Comparison of ENCODE assay signal across 1 cellular context in the genomic region with DNA sequence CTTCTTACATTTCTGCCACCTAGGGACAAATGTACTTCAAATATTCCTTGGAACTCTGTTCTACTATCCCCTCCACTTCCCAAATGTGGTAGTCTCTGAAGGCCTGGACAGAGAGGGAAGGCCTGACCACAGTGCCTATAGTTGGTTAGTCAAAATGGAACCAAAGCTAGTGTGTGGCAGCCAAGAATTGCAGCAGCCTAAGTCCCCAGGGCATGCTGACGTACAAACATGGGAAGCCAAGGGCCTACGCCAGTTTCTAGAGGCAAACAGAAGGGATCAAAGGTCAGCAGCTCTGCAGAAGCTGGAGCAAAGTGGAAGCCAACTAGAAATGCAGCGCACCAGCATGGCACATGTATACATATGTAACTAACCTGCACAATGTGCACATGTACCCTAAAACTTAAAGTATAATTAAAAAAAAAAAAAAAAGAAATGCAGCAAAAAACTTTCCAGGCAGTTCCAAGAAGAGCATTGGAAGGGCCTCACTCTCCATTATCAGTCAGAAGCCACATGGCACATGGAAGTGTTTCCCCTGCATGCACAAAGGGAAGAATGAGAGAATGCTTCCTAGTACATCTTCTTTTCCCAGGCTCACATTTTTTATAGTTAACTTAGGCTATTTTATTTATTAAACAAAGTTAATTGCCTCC.
TF ChIP-seq lines count a peak whose summit lies in the region.

No MANE protein-coding gene starts in this region.

TF ChIP-seq in K562, 482 proteins besides CTCF, POLR2A, EP300 and RAD21 (continued from another document):
- TF ChIP-seq, protein P1, sequence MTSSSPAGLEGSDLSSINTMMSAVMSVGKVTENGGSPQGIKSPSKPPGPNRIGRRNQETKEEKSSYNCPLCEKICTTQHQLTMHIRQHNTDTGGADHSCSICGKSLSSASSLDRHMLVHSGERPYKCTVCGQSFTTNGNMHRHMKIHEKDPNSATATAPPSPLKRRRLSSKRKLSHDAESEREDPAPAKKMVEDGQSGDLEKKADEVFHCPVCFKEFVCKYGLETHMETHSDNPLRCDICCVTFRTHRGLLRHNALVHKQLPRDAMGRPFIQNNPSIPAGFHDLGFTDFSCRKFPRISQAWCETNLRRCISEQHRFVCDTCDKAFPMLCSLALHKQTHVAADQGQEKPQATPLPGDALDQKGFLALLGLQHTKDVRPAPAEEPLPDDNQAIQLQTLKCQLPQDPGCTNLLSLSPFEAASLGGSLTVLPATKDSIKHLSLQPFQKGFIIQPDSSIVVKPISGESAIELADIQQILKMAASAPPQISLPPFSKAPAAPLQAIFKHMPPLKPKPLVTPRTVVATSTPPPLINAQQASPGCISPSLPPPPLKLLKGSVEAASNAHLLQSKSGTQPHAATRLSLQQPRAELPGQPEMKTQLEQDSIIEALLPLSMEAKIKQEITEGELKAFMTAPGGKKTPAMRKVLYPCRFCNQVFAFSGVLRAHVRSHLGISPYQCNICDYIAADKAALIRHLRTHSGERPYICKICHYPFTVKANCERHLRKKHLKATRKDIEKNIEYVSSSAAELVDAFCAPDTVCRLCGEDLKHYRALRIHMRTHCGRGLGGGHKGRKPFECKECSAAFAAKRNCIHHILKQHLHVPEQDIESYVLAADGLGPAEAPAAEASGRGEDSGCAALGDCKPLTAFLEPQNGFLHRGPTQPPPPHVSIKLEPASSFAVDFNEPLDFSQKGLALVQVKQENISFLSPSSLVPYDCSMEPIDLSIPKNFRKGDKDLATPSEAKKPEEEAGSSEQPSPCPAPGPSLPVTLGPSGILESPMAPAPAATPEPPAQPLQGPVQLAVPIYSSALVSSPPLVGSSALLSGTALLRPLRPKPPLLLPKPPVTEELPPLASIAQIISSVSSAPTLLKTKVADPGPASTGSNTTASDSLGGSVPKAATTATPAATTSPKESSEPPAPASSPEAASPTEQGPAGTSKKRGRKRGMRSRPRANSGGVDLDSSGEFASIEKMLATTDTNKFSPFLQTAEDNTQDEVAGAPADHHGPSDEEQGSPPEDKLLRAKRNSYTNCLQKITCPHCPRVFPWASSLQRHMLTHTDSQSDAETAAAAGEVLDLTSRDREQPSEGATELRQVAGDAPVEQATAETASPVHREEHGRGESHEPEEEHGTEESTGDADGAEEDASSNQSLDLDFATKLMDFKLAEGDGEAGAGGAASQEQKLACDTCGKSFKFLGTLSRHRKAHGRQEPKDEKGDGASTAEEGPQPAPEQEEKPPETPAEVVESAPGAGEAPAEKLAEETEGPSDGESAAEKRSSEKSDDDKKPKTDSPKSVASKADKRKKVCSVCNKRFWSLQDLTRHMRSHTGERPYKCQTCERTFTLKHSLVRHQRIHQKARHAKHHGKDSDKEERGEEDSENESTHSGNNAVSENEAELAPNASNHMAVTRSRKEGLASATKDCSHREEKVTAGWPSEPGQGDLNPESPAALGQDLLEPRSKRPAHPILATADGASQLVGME (CRISPR knock-in tag; IDR thresholded peaks at IDR 0.05) = no peak
- TF ChIP-seq ZNF551 (CRISPR knock-in tag; IDR thresholded peaks at IDR 0.05) = no peak
- no peak for TF ChIP-seq RNF2 (IDR thresholded peaks at IDR 0.05)
- TF ChIP-seq SNIP1 (IDR thresholded peaks at IDR 0.05; ENCODE audit: low read depth) = no peak
- 0 out of 2 replicates have a peak, but pooled peaks have one; percentile 7 for TF ChIP-seq TCF3 (CRISPR knock-in tag; IDR thresholded peaks at IDR 0.05)
- TF ChIP-seq NR2C2 (CRISPR knock-in tag; IDR thresholded peaks at IDR 0.05) = no peak
- peak; percentile 57; the same call in 1 of the 2 replicates for TF ChIP-seq NR2C2 (tag; IDR thresholded peaks at IDR 0.05)
- TF ChIP-seq RFX7 (CRISPR knock-in tag; IDR thresholded peaks at IDR 0.05) = no peak
- TF ChIP-seq ZNF583 (CRISPR knock-in tag; IDR thresholded peaks at IDR 0.05) = no peak
- TF ChIP-seq L3MBTL2 (IDR thresholded peaks at IDR 0.05) = no peak
- TF ChIP-seq, protein P2, sequence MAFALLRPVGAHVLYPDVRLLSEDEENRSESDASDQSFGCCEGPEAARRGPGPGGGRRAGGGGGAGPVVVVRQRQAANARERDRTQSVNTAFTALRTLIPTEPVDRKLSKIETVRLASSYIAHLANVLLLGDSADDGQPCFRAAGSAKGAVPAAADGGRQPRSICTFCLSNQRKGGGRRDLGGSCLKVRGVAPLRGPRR (CRISPR knock-in tag; IDR thresholded peaks at IDR 0.05) = no peak
- no peak for TF ChIP-seq ZNF57 (CRISPR knock-in tag; IDR thresholded peaks at IDR 0.05)
- TF ChIP-seq, protein P3, sequence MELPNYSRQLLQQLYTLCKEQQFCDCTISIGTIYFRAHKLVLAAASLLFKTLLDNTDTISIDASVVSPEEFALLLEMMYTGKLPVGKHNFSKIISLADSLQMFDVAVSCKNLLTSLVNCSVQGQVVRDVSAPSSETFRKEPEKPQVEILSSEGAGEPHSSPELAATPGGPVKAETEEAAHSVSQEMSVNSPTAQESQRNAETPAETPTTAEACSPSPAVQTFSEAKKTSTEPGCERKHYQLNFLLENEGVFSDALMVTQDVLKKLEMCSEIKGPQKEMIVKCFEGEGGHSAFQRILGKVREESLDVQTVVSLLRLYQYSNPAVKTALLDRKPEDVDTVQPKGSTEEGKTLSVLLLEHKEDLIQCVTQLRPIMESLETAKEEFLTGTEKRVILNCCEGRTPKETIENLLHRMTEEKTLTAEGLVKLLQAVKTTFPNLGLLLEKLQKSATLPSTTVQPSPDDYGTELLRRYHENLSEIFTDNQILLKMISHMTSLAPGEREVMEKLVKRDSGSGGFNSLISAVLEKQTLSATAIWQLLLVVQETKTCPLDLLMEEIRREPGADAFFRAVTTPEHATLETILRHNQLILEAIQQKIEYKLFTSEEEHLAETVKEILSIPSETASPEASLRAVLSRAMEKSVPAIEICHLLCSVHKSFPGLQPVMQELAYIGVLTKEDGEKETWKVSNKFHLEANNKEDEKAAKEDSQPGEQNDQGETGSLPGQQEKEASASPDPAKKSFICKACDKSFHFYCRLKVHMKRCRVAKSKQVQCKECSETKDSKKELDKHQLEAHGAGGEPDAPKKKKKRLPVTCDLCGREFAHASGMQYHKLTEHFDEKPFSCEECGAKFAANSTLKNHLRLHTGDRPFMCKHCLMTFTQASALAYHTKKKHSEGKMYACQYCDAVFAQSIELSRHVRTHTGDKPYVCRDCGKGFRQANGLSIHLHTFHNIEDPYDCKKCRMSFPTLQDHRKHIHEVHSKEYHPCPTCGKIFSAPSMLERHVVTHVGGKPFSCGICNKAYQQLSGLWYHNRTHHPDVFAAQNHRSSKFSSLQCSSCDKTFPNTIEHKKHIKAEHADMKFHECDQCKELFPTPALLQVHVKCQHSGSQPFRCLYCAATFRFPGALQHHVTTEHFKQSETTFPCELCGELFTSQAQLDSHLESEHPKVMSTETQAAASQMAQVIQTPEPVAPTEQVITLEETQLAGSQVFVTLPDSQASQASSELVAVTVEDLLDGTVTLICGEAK (IDR thresholded peaks at IDR 0.05) = no peak
- TF ChIP-seq, protein P3 (CRISPR knock-in tag; IDR thresholded peaks at IDR 0.05) = no peak
- TF ChIP-seq ZBTB1 (CRISPR knock-in tag; IDR thresholded peaks at IDR 0.05; ENCODE audit: borderline replicate concordance, low read depth) = no peak
- TF ChIP-seq, protein P4, sequence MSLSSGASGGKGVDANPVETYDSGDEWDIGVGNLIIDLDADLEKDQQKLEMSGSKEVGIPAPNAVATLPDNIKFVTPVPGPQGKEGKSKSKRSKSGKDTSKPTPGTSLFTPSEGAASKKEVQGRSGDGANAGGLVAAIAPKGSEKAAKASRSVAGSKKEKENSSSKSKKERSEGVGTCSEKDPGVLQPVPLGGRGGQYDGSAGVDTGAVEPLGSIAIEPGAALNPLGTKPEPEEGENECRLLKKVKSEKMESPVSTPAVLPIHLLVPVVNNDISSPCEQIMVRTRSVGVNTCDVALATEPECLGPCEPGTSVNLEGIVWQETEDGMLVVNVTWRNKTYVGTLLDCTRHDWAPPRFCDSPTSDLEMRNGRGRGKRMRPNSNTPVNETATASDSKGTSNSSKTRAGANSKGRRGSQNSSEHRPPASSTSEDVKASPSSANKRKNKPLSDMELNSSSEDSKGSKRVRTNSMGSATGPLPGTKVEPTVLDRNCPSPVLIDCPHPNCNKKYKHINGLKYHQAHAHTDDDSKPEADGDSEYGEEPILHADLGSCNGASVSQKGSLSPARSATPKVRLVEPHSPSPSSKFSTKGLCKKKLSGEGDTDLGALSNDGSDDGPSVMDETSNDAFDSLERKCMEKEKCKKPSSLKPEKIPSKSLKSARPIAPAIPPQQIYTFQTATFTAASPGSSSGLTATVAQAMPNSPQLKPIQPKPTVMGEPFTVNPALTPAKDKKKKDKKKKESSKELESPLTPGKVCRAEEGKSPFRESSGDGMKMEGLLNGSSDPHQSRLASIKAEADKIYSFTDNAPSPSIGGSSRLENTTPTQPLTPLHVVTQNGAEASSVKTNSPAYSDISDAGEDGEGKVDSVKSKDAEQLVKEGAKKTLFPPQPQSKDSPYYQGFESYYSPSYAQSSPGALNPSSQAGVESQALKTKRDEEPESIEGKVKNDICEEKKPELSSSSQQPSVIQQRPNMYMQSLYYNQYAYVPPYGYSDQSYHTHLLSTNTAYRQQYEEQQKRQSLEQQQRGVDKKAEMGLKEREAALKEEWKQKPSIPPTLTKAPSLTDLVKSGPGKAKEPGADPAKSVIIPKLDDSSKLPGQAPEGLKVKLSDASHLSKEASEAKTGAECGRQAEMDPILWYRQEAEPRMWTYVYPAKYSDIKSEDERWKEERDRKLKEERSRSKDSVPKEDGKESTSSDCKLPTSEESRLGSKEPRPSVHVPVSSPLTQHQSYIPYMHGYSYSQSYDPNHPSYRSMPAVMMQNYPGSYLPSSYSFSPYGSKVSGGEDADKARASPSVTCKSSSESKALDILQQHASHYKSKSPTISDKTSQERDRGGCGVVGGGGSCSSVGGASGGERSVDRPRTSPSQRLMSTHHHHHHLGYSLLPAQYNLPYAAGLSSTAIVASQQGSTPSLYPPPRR (CRISPR knock-in tag; IDR thresholded peaks at IDR 0.05; ENCODE audit: borderline replicate concordance) = no peak
- no peak for TF ChIP-seq ATF1 (CRISPR knock-in tag; IDR thresholded peaks at IDR 0.05)
- no peak for TF ChIP-seq ATF1 (tag; IDR thresholded peaks at IDR 0.05)
- TF ChIP-seq ASH1L (IDR thresholded peaks at IDR 0.05; ENCODE audit: borderline replicate concordance, low read depth, partially characterized antibody) = no peak
- peak; percentile 62 for TF ChIP-seq NR2C1 (IDR thresholded peaks at IDR 0.05)
- TF ChIP-seq NR2C1 (tag; IDR thresholded peaks at IDR 0.05) = peak; percentile 39; the same call in 1 of the 2 replicates
- TF ChIP-seq ZNF699 (CRISPR knock-in tag; IDR thresholded peaks at IDR 0.05; ENCODE audit: insufficient replicate concordance) = no peak
- TF ChIP-seq CAMTA2 (CRISPR knock-in tag; conservative IDR thresholded peaks at IDR 0.05) = no peak
- no peak for TF ChIP-seq CBX3 (IDR thresholded peaks at IDR 0.05; ENCODE audit: borderline replicate concordance in 1 of 2, low read length in 2 of 2)
- TF ChIP-seq, protein P5, sequence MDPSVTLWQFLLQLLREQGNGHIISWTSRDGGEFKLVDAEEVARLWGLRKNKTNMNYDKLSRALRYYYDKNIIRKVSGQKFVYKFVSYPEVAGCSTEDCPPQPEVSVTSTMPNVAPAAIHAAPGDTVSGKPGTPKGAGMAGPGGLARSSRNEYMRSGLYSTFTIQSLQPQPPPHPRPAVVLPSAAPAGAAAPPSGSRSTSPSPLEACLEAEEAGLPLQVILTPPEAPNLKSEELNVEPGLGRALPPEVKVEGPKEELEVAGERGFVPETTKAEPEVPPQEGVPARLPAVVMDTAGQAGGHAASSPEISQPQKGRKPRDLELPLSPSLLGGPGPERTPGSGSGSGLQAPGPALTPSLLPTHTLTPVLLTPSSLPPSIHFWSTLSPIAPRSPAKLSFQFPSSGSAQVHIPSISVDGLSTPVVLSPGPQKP (CRISPR knock-in tag; IDR thresholded peaks at IDR 0.05) = no peak
- TF ChIP-seq, protein P6, sequence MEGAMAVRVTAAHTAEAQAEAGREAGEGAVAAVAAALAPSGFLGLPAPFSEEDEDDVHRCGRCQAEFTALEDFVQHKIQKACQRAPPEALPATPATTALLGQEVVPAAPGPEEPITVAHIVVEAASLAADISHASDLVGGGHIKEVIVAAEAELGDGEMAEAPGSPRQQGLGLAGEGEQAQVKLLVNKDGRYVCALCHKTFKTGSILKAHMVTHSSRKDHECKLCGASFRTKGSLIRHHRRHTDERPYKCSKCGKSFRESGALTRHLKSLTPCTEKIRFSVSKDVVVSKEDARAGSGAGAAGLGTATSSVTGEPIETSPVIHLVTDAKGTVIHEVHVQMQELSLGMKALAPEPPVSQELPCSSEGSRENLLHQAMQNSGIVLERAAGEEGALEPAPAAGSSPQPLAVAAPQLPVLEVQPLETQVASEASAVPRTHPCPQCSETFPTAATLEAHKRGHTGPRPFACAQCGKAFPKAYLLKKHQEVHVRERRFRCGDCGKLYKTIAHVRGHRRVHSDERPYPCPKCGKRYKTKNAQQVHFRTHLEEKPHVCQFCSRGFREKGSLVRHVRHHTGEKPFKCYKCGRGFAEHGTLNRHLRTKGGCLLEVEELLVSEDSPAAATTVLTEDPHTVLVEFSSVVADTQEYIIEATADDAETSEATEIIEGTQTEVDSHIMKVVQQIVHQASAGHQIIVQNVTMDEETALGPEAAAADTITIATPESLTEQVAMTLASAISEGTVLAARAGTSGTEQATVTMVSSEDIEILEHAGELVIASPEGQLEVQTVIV (CRISPR knock-in tag; IDR thresholded peaks at IDR 0.05; ENCODE audit: borderline replicate concordance) = no peak
- TF ChIP-seq ZNF217 (CRISPR knock-in tag; IDR thresholded peaks at IDR 0.05) = no peak
